In genomic region chr19:46746281-46746965, GRCh38 we compare ENCODE assay signal across 8 cellular contexts. TPM values are rescaled to one million over a fixed set of nuclear protein-coding genes. Genes with fewer than 3 reads are reported as not detected.
DNase-seq lines count a peak whose midpoint lies in the region; ATAC-seq lines count a peak whose summit lies in the region.

Gene STRN4 (minus strand): TSS chr19:46746450. CDS start chr19:46746430, 20 bp downstream.

- H3K4me1 ChIP-seq in mesenchymal stem cell (ENCODE audit: control insufficient read depth, insufficient read depth, low read depth, low read length) = peaks cover 21% of the 10 kb centered on the region

- H4K91ac ChIP-seq in mesenchymal stem cell (ENCODE audit: low read length) = peak within 1 kb of the TSS; percentile 78

- H3K27ac ChIP-seq in mesenchymal stem cell (ENCODE audit: low read length, poor library complexity, severe bottlenecking) = no peak within 1 kb of the TSS

- CTCF ChIA-PET in activated CD4-positive, alpha-beta memory T cell treated with anti-CD3 and anti-CD28 coated beads for 36 hours (lab: Charles Lee) = interaction anchor here (3.1 kb wide), 1 partner anchor 7 kb away, joined by 16 read pairs; no protein-coding TSS in a partner anchor

- no peaks in the 10 kb centered on the region for H3K27me3 ChIP-seq in mesenchymal stem cell (ENCODE audit: control insufficient read depth in 1 of 2, insufficient read depth in 1 of 2, low read length in 2 of 2)

- peak within 1 kb of the TSS; percentile 75 for H2BK5ac ChIP-seq in mesenchymal stem cell (ENCODE audit: low read depth, low read length, poor library complexity, severe bottlenecking)

- DNase-seq in DMS153 (lab: John Stamatoyannopoulos, UW) (peak; percentile 8), H4 (ENCODE audit: low spot score) (no peak), NCI-H1930 (lab: John Stamatoyannopoulos, UW) (peak; percentile 51 to 79), mesenchymal stem cell (peak; percentile 46), NOMO-1 treated with dmso at 0.1 percent for 144 hours (lab: John Stamatoyannopoulos, UW; ENCODE audit: unreplicated experiment) (no peak)
- peak; percentile 66 for DNase-seq in activated CD4-positive, alpha-beta memory T cell treated with anti-CD3 and anti-CD28 coated beads for 36 hours
- DNase-seq in effector memory CD8-positive, alpha-beta T cell = peak; percentile 41 to 50 (median 49)
- DNase-seq in stimulated activated CD8-positive, alpha-beta memory T cell treated with anti-CD3 and anti-CD28 coated beads, Interleukin-2, amount 100 ng/mL, for 48 hours (ENCODE audit: low read depth in 2 of 2) = peak; percentile 40 to 60

- H3K4ac ChIP-seq in mesenchymal stem cell (ENCODE audit: low read depth in 1 of 2, low read length in 2 of 2) = peak within 1 kb of the TSS; percentile 76 to 95

- H3K9me3 ChIP-seq in mesenchymal stem cell (ENCODE audit: control insufficient read depth, low read length) = no peaks in the 10 kb centered on the region

- H2AFZ ChIP-seq in mesenchymal stem cell (ENCODE audit: low read depth, low read length) = peak within 1 kb of the TSS; percentile 89

- H3K36me3 Mint-ChIP-seq in activated CD4-positive, alpha-beta memory T cell treated with anti-CD3 and anti-CD28 coated beads for 36 hours = peaks cover 11% of the 10 kb centered on the region
- peaks cover 37% of the 10 kb centered on the region for H3K36me3 Mint-ChIP-seq in effector memory CD8-positive, alpha-beta T cell (ENCODE audit: insufficient read depth)

- peak within 1 kb of the TSS; percentile 94 for H3K4me3 Mint-ChIP-seq in activated CD4-positive, alpha-beta memory T cell treated with anti-CD3 and anti-CD28 coated beads for 36 hours
- H3K4me3 Mint-ChIP-seq in effector memory CD8-positive, alpha-beta T cell = peak within 1 kb of the TSS; percentile 90 to 92

- peaks cover 15% of the 10 kb centered on the region for H3K79me1 ChIP-seq in mesenchymal stem cell (replicated peaks; ENCODE audit: low read length, poor library complexity, severe bottlenecking)

- peak within 1 kb of the TSS; percentile 83 for H3K27ac Mint-ChIP-seq in activated CD4-positive, alpha-beta memory T cell treated with anti-CD3 and anti-CD28 coated beads for 36 hours
- peak within 1 kb of the TSS; percentile 95 to 96 for H3K27ac Mint-ChIP-seq in effector memory CD8-positive, alpha-beta T cell

- H3K9ac ChIP-seq in mesenchymal stem cell (ENCODE audit: low read length) = peak within 1 kb of the TSS; percentile 95

- peak within 1 kb of the TSS in 1 of 2 experiments; percentile 90 for H3K23ac ChIP-seq in mesenchymal stem cell (ENCODE audit: low read length in 2 of 2)

- H2BK120ac ChIP-seq in mesenchymal stem cell (ENCODE audit: low read depth, low read length) = peak within 1 kb of the TSS; percentile 82

- POLR2A ChIA-PET in activated CD4-positive, alpha-beta memory T cell treated with anti-CD3 and anti-CD28 coated beads for 36 hours (lab: Charles Lee) = interaction anchor here (1.2 kb wide), 2 partner anchors 42 to 146 kb away, joined by 3 to 6 read pairs; partner anchors contain the start of genes CALM3 and SLC1A5

- peak within 1 kb of the TSS in 1 of 2 experiments; percentile 80 for H3K14ac ChIP-seq in mesenchymal stem cell (ENCODE audit: low read length in 2 of 2)

- 6% methylated on average over 6 of the region's 73 CpGs for WGBS in mesenchymal stem cell

- H2BK15ac ChIP-seq in mesenchymal stem cell (ENCODE audit: low read depth, poor library complexity, severe bottlenecking) = peak within 1 kb of the TSS; percentile 74

- H3K18ac ChIP-seq in mesenchymal stem cell (ENCODE audit: low read depth in 1 of 2, low read length in 2 of 2) = peak within 1 kb of the TSS; percentile 88 to 96

- H3K4me2 ChIP-seq in mesenchymal stem cell (ENCODE audit: low read length, poor library complexity, severe bottlenecking) = peak within 1 kb of the TSS; percentile 97

- intact Hi-C loops in activated CD4-positive, alpha-beta memory T cell treated with anti-CD3 and anti-CD28 coated beads for 36 hours (cut with micrococcal nuclease) = loop anchor here (5.0 to 10.0 kb wide), 4 partner anchors 41 to 222 kb away; partner anchors contain the start of genes AP2S1 and SLC1A5

- peak within 1 kb of the TSS; percentile 86 for H4K8ac ChIP-seq in mesenchymal stem cell (ENCODE audit: low read length)

- no peaks in the 10 kb centered on the region for H3K9me3 Mint-ChIP-seq in activated CD4-positive, alpha-beta memory T cell treated with anti-CD3 and anti-CD28 coated beads for 36 hours
- no peaks in the 10 kb centered on the region for H3K9me3 Mint-ChIP-seq in effector memory CD8-positive, alpha-beta T cell

- no peaks in the 10 kb centered on the region for H3K27me3 Mint-ChIP-seq in activated CD4-positive, alpha-beta memory T cell treated with anti-CD3 and anti-CD28 coated beads for 36 hours
- no peaks in the 10 kb centered on the region for H3K27me3 Mint-ChIP-seq in effector memory CD8-positive, alpha-beta T cell

- peaks cover 17 to 22% of the 10 kb centered on the region in 2 experiments for H3K36me3 ChIP-seq in mesenchymal stem cell (ENCODE audit: control insufficient read depth in 1 of 2, insufficient read depth in 2 of 2, low read depth in 1 of 2, low read length in 2 of 2)

- peaks cover 49% of the 10 kb centered on the region for H3K4me1 Mint-ChIP-seq in activated CD4-positive, alpha-beta memory T cell treated with anti-CD3 and anti-CD28 coated beads for 36 hours (ENCODE audit: low read depth)
- H3K4me1 Mint-ChIP-seq in effector memory CD8-positive, alpha-beta T cell (ENCODE audit: low read depth in 2 of 2) = peaks cover 37 to 45% of the 10 kb centered on the region in 2 donors

- H3K4me3 ChIP-seq in mesenchymal stem cell (ENCODE audit: insufficient read depth in 1 of 2, low read depth in 1 of 2, low read length in 2 of 2) = peak within 1 kb of the TSS; percentile 94 to 96

- peak within 1 kb of the TSS; percentile 15 for H2AK5ac ChIP-seq in mesenchymal stem cell (ENCODE audit: low read length, severe bottlenecking)

- ATAC-seq in effector memory CD8-positive, alpha-beta T cell (replicated peaks) = peak; percentile 64

- H2BK12ac ChIP-seq in mesenchymal stem cell (ENCODE audit: low read length in 2 of 2) = peak within 1 kb of the TSS; percentile 31 to 43

RNA-seq across cellular contexts. Expression of gene STRN4, which starts in this region (rescaled TPM):
- 29.9 and 33.5 TPM in 2 replicates for total RNA-seq in H4 (2014; rRNA removed; shearing (Covaris generic))
- 10 to 100 TPM; 52.6 to 59.3 TPM for total RNA-seq in activated CD4-positive, alpha-beta memory T cell treated with anti-CD3 and anti-CD28 coated beads for 36 hours
- 56.4 TPM for polyA plus RNA-seq in mesenchymal stem cell (2013, experiment 1 of 2)
- 56.1 TPM for polyA plus RNA-seq in mesenchymal stem cell (2013, experiment 2 of 2)

Comparison
In these comparisons a context has a peak if more than half of its experiments do, and no peak if none do; other contexts are left out.
1. DNase-seq: peak in DMS153 (single experiment), NCI-H1930 (2 of 2), activated CD4-positive, alpha-beta memory T cell treated with anti-CD3 and anti-CD28 coated beads for 36 hours (single experiment), effector memory CD8-positive, alpha-beta T cell (3 of 3), mesenchymal stem cell (single experiment) and stimulated activated CD8-positive, alpha-beta memory T cell treated with anti-CD3 and anti-CD28 coated beads, Interleukin-2, amount 100 ng/mL, for 48 hours (2 of 2); none in H4 (single experiment) and NOMO-1 treated with dmso at 0.1 percent for 144 hours (single experiment).